In the genomic region with DNA sequence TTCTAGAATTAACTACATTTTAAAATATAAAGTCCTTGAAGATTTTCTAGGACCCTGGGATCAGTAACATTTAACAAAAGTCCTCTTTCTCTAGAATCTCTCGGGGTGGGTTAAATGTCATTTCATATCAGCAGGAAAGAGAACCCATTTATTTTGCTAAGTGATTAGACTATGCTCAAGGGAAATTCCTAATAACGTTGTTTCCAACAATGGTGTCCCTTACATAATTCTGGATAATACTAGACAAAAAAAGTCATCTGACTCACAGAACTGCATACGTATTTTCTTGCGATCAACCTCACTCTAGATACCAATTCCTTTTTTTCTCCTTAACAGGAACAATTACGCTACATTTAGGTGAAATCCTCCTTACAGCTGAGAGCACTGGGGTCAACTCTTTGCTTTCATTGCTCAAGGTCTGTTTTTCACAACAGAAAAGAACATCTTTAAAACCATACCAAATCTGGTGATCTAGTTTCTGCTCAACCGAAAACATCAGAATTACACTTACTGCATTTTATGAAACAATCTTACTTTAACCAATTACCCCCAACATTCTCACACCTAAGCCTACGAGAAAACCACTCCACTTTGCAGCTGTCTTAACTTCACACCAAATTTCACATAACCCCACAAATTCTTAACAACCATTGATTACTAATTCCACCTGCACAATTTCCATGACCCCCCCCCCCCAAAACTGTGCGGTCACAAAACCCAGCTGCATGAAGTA, we compare ENCODE assay signal across 24 cellular contexts.
DNase-seq lines count a peak whose midpoint lies in the region; ATAC-seq and TF ChIP-seq lines count a peak whose summit lies in the region.
"Had no signal": no experiment of that assay in that cellular context is flagged by ENCODE, and none has a peak within 500 bp of the region (broad histone marks: within the 10 kb centered on the region; RNA-seq: fewer than 3 reads in every experiment).

No MANE protein-coding gene starts in this region.

- DNase-seq in NCI-H2227 (lab: John Stamatoyannopoulos, UW; ENCODE audit: unreplicated experiment) (peak; percentile 5), NCI-H2227 treated with DMSO at 0.1 percent for 48 hours (lab: John Stamatoyannopoulos, UW) (no peak), smooth muscle cell (lab: John Stamatoyannopoulos, UW; ENCODE audit: unreplicated experiment) (no peak), GF-D8 (lab: John Stamatoyannopoulos, UW) (no peak)
- DNase-seq in CD4-positive, alpha-beta memory T cell = peak in 1 of 5 donors; percentile 57
- DNase-seq in activated CD8-positive, alpha-beta T cell treated with anti-CD3 and anti-CD28 coated beads, Interleukin-2, amount 10 ng/mL, durations not matched to agents 7 days and 5 days = no peak
- no peak for DNase-seq in effector memory CD4-positive, alpha-beta T cell
- DNase-seq: amniotic stem cell; Calu3; EL; mucosa of descending colon; NCI-H1092 treated with DMSO at 0.1 percent for 48 hours; NCI-H2081; NCI-H524 treated with DMSO at 0.1 percent for 48 hours; SK-N-SH; stimulated activated CD4-positive, alpha-beta T cell treated with anti-CD3 and anti-CD28 coated beads, Interleukin-2, amount 100 ng/mL, for 48 hours had no signal

- CTCF ChIA-PET in CD4-positive, alpha-beta memory T cell (lab: Charles Lee; ENCODE audit: partially characterized antibody) = interaction anchor here (0.6 to 5.7 kb wide), 7 partner anchors 9 to 180 kb away, joined by 3 to 35 read pairs (median 4); no protein-coding TSS in a partner anchor
- CTCF ChIA-PET in activated CD8-positive, alpha-beta T cell treated with anti-CD3 and anti-CD28 coated beads, Interleukin-2, amount 10 ng/mL, durations not matched to agents 7 days and 5 days (lab: Charles Lee) = interaction anchor here (1.1 to 11.0 kb wide), 8 partner anchors 10 to 394 kb away, joined by 3 to 111 read pairs (median 8); no protein-coding TSS in a partner anchor

- peak overlapping the region; percentile 64 to 86 (median 76) for H3K4me3 Mint-ChIP-seq in CD4-positive, alpha-beta memory T cell
- H3K4me3 Mint-ChIP-seq in activated CD8-positive, alpha-beta T cell treated with anti-CD3 and anti-CD28 coated beads, Interleukin-2, amount 10 ng/mL, durations not matched to agents 7 days and 5 days = no peak overlapping the region
- H3K4me3 Mint-ChIP-seq: B cell; dendritic cell treated with granulocyte-macrophage colony-stimulating factor and Interleukin-4, amounts not matched to agents 40 ng/mL and 50 ng/mL, for 4 days had no signal

- H3K4me1 ChIP-seq in CD4-positive, alpha-beta memory T cell (ENCODE audit: insufficient read depth, low read length) = peaks cover 100% of the 10 kb centered on the region
- peaks cover 58% of the 10 kb centered on the region for H3K4me1 ChIP-seq in effector memory CD4-positive, alpha-beta T cell (ENCODE audit: control insufficient read depth, insufficient read depth, low read length, poor library complexity, severe bottlenecking)
- peaks cover 11% of the 10 kb centered on the region for H3K4me1 ChIP-seq in smooth muscle cell (ENCODE audit: low read depth)

- WGBS in smooth muscle cell (ENCODE audit: low lambda C conversion rate) = 96% methylated on average over 8 of the region's 8 CpGs

- H3K9me3 Mint-ChIP-seq in CD4-positive, alpha-beta memory T cell = peaks cover 0 to 5% (median 0%) of the 10 kb centered on the region in 8 donors
- H3K9me3 Mint-ChIP-seq in activated CD8-positive, alpha-beta T cell treated with anti-CD3 and anti-CD28 coated beads, Interleukin-2, amount 10 ng/mL, durations not matched to agents 7 days and 5 days (ENCODE audit: insufficient read depth) = no peaks in the 10 kb centered on the region
- H3K9me3 Mint-ChIP-seq: dendritic cell treated with granulocyte-macrophage colony-stimulating factor and Interleukin-4, amounts not matched to agents 40 ng/mL and 50 ng/mL, for 4 days had no signal

- H3K4me1 Mint-ChIP-seq in CD4-positive, alpha-beta memory T cell = peaks cover 80 to 99% (median 90%) of the 10 kb centered on the region in 4 donors
- peaks cover 77% of the 10 kb centered on the region for H3K4me1 Mint-ChIP-seq in activated CD8-positive, alpha-beta T cell treated with anti-CD3 and anti-CD28 coated beads, Interleukin-2, amount 10 ng/mL, durations not matched to agents 7 days and 5 days (ENCODE audit: low read depth)
- H3K4me1 Mint-ChIP-seq: B cell had no signal

- H3K9me3 ChIP-seq in CD4-positive, alpha-beta memory T cell (ENCODE audit: control insufficient read depth in 1 of 2, low read length in 2 of 2) = no peaks in the 10 kb centered on the region
- H3K9me3 ChIP-seq in effector memory CD4-positive, alpha-beta T cell (ENCODE audit: control insufficient read depth, low read length) = no peaks in the 10 kb centered on the region
- no peaks in the 10 kb centered on the region for H3K9me3 ChIP-seq in smooth muscle cell (replicated peaks; ENCODE audit: low read depth)
- H3K9me3 ChIP-seq: mucosa of descending colon, neutrophil, SK-N-SH had no signal

- H3K36me3 Mint-ChIP-seq in CD4-positive, alpha-beta memory T cell = peaks cover 0 to 42% of the 10 kb centered on the region in 2 donors
- peaks cover 34% of the 10 kb centered on the region for H3K36me3 Mint-ChIP-seq in activated CD8-positive, alpha-beta T cell treated with anti-CD3 and anti-CD28 coated beads, Interleukin-2, amount 10 ng/mL, durations not matched to agents 7 days and 5 days (ENCODE audit: low read depth)

- H3K27ac ChIP-seq in CD4-positive, alpha-beta memory T cell (ENCODE audit: low read depth, low read length) = peak overlapping the region; percentile 58
- peak overlapping the region; percentile 67 for H3K27ac ChIP-seq in effector memory CD4-positive, alpha-beta T cell (ENCODE audit: insufficient read depth, low read length, poor library complexity, severe bottlenecking)
- no peak overlapping the region for H3K27ac ChIP-seq in smooth muscle cell (ENCODE audit: low read depth)
- H3K27ac ChIP-seq: 22Rv1, cardiac muscle cell, neutrophil, RWPE1 had no signal

- H2AFZ ChIP-seq in smooth muscle cell (ENCODE audit: low read depth) = no peak overlapping the region

- H3K27me3 ChIP-seq in CD4-positive, alpha-beta memory T cell (ENCODE audit: insufficient read depth, low read length) = no peaks in the 10 kb centered on the region
- H3K27me3 ChIP-seq in effector memory CD4-positive, alpha-beta T cell (replicated peaks; ENCODE audit: control insufficient read depth, insufficient read depth, low read length, poor library complexity, severe bottlenecking) = no peaks in the 10 kb centered on the region
- no peaks in the 10 kb centered on the region for H3K27me3 ChIP-seq in smooth muscle cell (ENCODE audit: low read depth)
- H3K27me3 ChIP-seq: cardiac muscle cell, neutrophil had no signal

- no peaks in the 10 kb centered on the region for H3K79me2 ChIP-seq in smooth muscle cell (ENCODE audit: low read depth)

- no peaks in the 10 kb centered on the region for H3F3A ChIP-seq in smooth muscle cell (ENCODE audit: low read depth)

- intact Hi-C loops in CD4-positive, alpha-beta memory T cell (cut with micrococcal nuclease) = loop anchor here (2.0 kb wide), 1 partner anchor 15 kb away; no protein-coding TSS in a partner anchor

- no peak for TF ChIP-seq CTCF in smooth muscle cell (IDR thresholded peaks at IDR 0.05; ENCODE audit: borderline replicate concordance, insufficient read depth, poor library complexity, severe bottlenecking)

- no peaks in the 10 kb centered on the region for H3K27me3 Mint-ChIP-seq in CD4-positive, alpha-beta memory T cell
- H3K27me3 Mint-ChIP-seq in activated CD8-positive, alpha-beta T cell treated with anti-CD3 and anti-CD28 coated beads, Interleukin-2, amount 10 ng/mL, durations not matched to agents 7 days and 5 days (ENCODE audit: low read depth) = no peaks in the 10 kb centered on the region
- H3K27me3 Mint-ChIP-seq: B cell; dendritic cell treated with granulocyte-macrophage colony-stimulating factor and Interleukin-4, amounts not matched to agents 40 ng/mL and 50 ng/mL, for 4 days had no signal

- no peak overlapping the region for H3K4me2 ChIP-seq in smooth muscle cell
- H3K4me2 ChIP-seq: SK-N-SH had no signal

- ATAC-seq in activated CD8-positive, alpha-beta T cell treated with anti-CD3 and anti-CD28 coated beads, Interleukin-2, amount 10 ng/mL, durations not matched to agents 7 days and 5 days = peak; percentile 14
- no peak for ATAC-seq in GM21360 (IDR thresholded peaks at IDR 0.05; ENCODE audit: unreplicated experiment)
- ATAC-seq: mucosa of descending colon had no signal

- no peaks in the 10 kb centered on the region for H3K36me3 ChIP-seq in CD4-positive, alpha-beta memory T cell (ENCODE audit: insufficient read depth, low read length)
- H3K36me3 ChIP-seq in effector memory CD4-positive, alpha-beta T cell (ENCODE audit: control insufficient read depth, insufficient read depth, low read length) = no peaks in the 10 kb centered on the region
- no peaks in the 10 kb centered on the region for H3K36me3 ChIP-seq in smooth muscle cell (ENCODE audit: low read depth)
- H3K36me3 ChIP-seq: cardiac muscle cell, neutrophil had no signal

- peak overlapping the region; percentile 87 to 99 (median 93) for H3K27ac Mint-ChIP-seq in CD4-positive, alpha-beta memory T cell
- H3K27ac Mint-ChIP-seq in activated CD8-positive, alpha-beta T cell treated with anti-CD3 and anti-CD28 coated beads, Interleukin-2, amount 10 ng/mL, durations not matched to agents 7 days and 5 days = peak overlapping the region; percentile 73
- H3K27ac Mint-ChIP-seq: B cell; dendritic cell treated with granulocyte-macrophage colony-stimulating factor and Interleukin-4, amounts not matched to agents 40 ng/mL and 50 ng/mL, for 4 days had no signal

- H4K20me1 ChIP-seq in smooth muscle cell (ENCODE audit: low read depth) = peaks cover 95% of the 10 kb centered on the region

- no peak overlapping the region for H3K4me3 ChIP-seq in CD4-positive, alpha-beta memory T cell (ENCODE audit: low read length in 2 of 2)
- no peak overlapping the region for H3K4me3 ChIP-seq in effector memory CD4-positive, alpha-beta T cell (ENCODE audit: insufficient read depth, low read depth, low read length, poor library complexity, severe bottlenecking)
- no peak overlapping the region for H3K4me3 ChIP-seq in smooth muscle cell
- H3K4me3 ChIP-seq: cardiac muscle cell, mucosa of descending colon, skin epidermis had no signal

- H3K9ac ChIP-seq in smooth muscle cell (ENCODE audit: low read depth) = no peak overlapping the region
- H3K9ac ChIP-seq: SK-N-SH had no signal

- POLR2A ChIA-PET in CD4-positive, alpha-beta memory T cell (lab: Charles Lee; ENCODE audit: partially characterized antibody) = interaction anchor here (0.6 to 9.0 kb wide), 10 partner anchors 9 to 389 kb away, joined by 3 to 92 read pairs (median 7); no protein-coding TSS in a partner anchor
- POLR2A ChIA-PET in activated CD8-positive, alpha-beta T cell treated with anti-CD3 and anti-CD28 coated beads, Interleukin-2, amount 10 ng/mL, durations not matched to agents 7 days and 5 days (lab: Charles Lee) = interaction anchor here (0.6 to 0.7 kb wide), 3 partner anchors 23 to 107 kb away, joined by 3 to 4 read pairs (median 4); no protein-coding TSS in a partner anchor
